1 cellular context compared by ENCODE assay signal in the genomic region with DNA sequence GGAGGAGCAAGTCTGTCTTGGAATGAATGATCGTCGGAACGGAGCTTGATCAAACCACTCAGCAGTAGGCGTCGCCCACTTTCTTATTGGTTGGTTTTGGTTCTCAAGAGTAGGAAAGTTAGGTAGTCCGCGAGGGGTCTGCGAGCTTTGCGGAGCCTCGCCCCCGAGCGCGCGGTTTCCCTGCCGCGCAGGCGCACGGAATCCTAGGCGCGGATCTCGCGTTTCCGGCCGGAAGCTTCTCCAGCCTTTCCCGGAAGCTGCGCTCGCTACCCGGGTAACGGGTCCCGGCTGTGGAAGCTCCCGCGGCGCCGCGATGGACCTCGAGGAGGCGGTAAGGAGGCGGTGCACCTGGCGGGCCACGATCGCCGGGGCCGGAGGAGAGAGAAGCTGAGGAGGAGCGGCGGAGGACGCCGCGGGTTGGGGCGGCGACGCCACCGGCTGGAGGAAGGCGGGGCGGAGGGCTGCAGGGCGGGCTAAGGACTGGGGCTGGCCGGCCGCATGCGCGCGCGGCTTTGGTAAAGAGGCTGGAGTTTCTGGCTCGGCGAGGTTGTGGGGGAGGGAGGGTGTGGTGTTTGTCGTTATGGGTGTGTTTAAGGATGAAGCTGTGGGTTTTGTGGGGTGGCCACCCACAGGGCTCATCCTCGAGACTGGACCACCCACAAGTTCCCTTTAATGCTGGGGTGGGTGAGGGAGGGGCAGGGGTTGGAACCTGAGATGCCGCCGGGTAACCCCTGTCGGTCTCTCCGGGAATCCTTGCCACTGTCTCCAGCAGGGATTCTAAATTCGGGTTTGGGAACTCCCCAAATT.
TF ChIP-seq lines count a peak whose summit lies in the region.

Gene TAF1B, plus strand, starts transcription at position 246 of the 807 bp plus-strand sequence. Its CDS starts 68 bp downstream, at position 314.

TF ChIP-seq in HepG2, 621 proteins besides CTCF, POLR2A, EP300 and RAD21 (continues in another document):
- TF ChIP-seq RFXANK (CRISPR knock-in tag; IDR thresholded peaks at IDR 0.05) = 0 out of 2 replicates have a peak, but pooled peaks have one; percentile 58
- peak; percentile 17; the same call in 1 of the 2 replicates for TF ChIP-seq PBX2 (CRISPR knock-in tag; IDR thresholded peaks at IDR 0.05)
- peak; percentile 93 for TF ChIP-seq POLR2AphosphoS5 (IDR thresholded peaks at IDR 0.05; ENCODE audit: low read depth, low read length)
- peak; percentile 53 for TF ChIP-seq ZNF333 (CRISPR knock-in tag; IDR thresholded peaks at IDR 0.05; ENCODE audit: borderline replicate concordance)
- TF ChIP-seq EED (CRISPR knock-in tag; IDR thresholded peaks at IDR 0.05) = peak; percentile 98
- TF ChIP-seq SP4 (CRISPR knock-in tag; IDR thresholded peaks at IDR 0.05) = peak; percentile 69
- no peak; the same call in 1 of the 2 replicates for TF ChIP-seq ZMYM3 (CRISPR knock-in tag; IDR thresholded peaks at IDR 0.05)
- TF ChIP-seq ZNF326 (CRISPR knock-in tag; IDR thresholded peaks at IDR 0.05; ENCODE audit: borderline replicate concordance) = no peak
- peak; percentile 99 for TF ChIP-seq ZNF44 (CRISPR knock-in tag; IDR thresholded peaks at IDR 0.05)
- TF ChIP-seq RCOR2 (CRISPR knock-in tag; IDR thresholded peaks at IDR 0.05) = 0 out of 2 replicates have a peak, but pooled peaks have one; percentile 12
- TF ChIP-seq SOX13 (IDR thresholded peaks at IDR 0.05) = no peak
- TF ChIP-seq SOX13 (CRISPR knock-in tag; conservative IDR thresholded peaks at IDR 0.05 in 1 of 2, IDR thresholded peaks at IDR 0.05 in 1 of 2) = peak in 1 of 2 experiments; percentile 45; a peak in 2 of 4 replicates
- TF ChIP-seq SMARCE1 (IDR thresholded peaks at IDR 0.05; ENCODE audit: borderline replicate concordance) = no peak
- TF ChIP-seq, protein P1, sequence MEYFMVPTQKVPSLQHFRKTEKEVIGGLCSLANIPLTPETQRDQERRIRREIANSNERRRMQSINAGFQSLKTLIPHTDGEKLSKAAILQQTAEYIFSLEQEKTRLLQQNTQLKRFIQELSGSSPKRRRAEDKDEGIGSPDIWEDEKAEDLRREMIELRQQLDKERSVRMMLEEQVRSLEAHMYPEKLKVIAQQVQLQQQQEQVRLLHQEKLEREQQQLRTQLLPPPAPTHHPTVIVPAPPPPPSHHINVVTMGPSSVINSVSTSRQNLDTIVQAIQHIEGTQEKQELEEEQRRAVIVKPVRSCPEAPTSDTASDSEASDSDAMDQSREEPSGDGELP (IDR thresholded peaks at IDR 0.05; ENCODE audit: borderline replicate concordance, low read depth) = peak; percentile 11; the same call in 1 of the 2 replicates
- peak; percentile 87 for TF ChIP-seq MEF2D (CRISPR knock-in tag; IDR thresholded peaks at IDR 0.05)
- no peak for TF ChIP-seq ZNF879 (CRISPR knock-in tag; IDR thresholded peaks at IDR 0.05)
- TF ChIP-seq MTF1 (CRISPR knock-in tag; IDR thresholded peaks at IDR 0.05) = no peak; the same call in 1 of the 2 replicates
- TF ChIP-seq ZNF552 (CRISPR knock-in tag; IDR thresholded peaks at IDR 0.05; ENCODE audit: borderline replicate concordance) = no peak; the same call in none of the 2 replicates
- TF ChIP-seq ZNF143 (CRISPR knock-in tag; IDR thresholded peaks at IDR 0.05) = peak; percentile 70
- TF ChIP-seq TEAD2 (CRISPR knock-in tag; IDR thresholded peaks at IDR 0.05) = 0 out of 2 replicates have a peak, but pooled peaks have one; percentile 73
- TF ChIP-seq MYPOP (CRISPR knock-in tag; IDR thresholded peaks at IDR 0.05) = peak; percentile 90
- TF ChIP-seq TBX3 (IDR thresholded peaks at IDR 0.05; ENCODE audit: borderline replicate concordance) = no peak; the same call in 1 of the 2 replicates
- no peak for TF ChIP-seq MBNL3 (CRISPR knock-in tag; conservative IDR thresholded peaks at IDR 0.05)
- no peak; the same call in 1 of the 2 replicates for TF ChIP-seq SIN3A (IDR thresholded peaks at IDR 0.05; ENCODE audit: borderline replicate concordance, low read depth, low read length)
- TF ChIP-seq KDM2A (CRISPR knock-in tag; IDR thresholded peaks at IDR 0.05; ENCODE audit: borderline replicate concordance, low read depth) = peak; percentile 94
- peak; percentile 98 for TF ChIP-seq NFATC3 (CRISPR knock-in tag; IDR thresholded peaks at IDR 0.05)
- TF ChIP-seq TIGD3 (CRISPR knock-in tag; IDR thresholded peaks at IDR 0.05; ENCODE audit: borderline replicate concordance) = peak; percentile 85; the same call in 1 of the 2 replicates
- no peak for TF ChIP-seq KDM1A (CRISPR knock-in tag; IDR thresholded peaks at IDR 0.05)
- peak; percentile 82 for TF ChIP-seq TARDBP (CRISPR knock-in tag; IDR thresholded peaks at IDR 0.05)
- peak; percentile 90 for TF ChIP-seq SATB2 (CRISPR knock-in tag; IDR thresholded peaks at IDR 0.05)
- no peak for TF ChIP-seq FOSL2 (CRISPR knock-in tag; IDR thresholded peaks at IDR 0.05)
- peak; percentile 89 for TF ChIP-seq ZBTB38 (CRISPR knock-in tag; IDR thresholded peaks at IDR 0.05)
- TF ChIP-seq SUZ12 (IDR thresholded peaks at IDR 0.05; ENCODE audit: low read depth, low read length) = no peak
- peak; percentile 50 for TF ChIP-seq FOXP4 (CRISPR knock-in tag; IDR thresholded peaks at IDR 0.05)
- no peak for TF ChIP-seq MAFG (CRISPR knock-in tag; IDR thresholded peaks at IDR 0.05)
- TF ChIP-seq ARNT2 (CRISPR knock-in tag; IDR thresholded peaks at IDR 0.05; ENCODE audit: low read depth) = peak; percentile 93
- TF ChIP-seq TCF7 (IDR thresholded peaks at IDR 0.05; ENCODE audit: low read depth) = no peak
- peak; percentile 16 for TF ChIP-seq BRD4 (CRISPR knock-in tag; IDR thresholded peaks at IDR 0.05)
- TF ChIP-seq, protein P2, sequence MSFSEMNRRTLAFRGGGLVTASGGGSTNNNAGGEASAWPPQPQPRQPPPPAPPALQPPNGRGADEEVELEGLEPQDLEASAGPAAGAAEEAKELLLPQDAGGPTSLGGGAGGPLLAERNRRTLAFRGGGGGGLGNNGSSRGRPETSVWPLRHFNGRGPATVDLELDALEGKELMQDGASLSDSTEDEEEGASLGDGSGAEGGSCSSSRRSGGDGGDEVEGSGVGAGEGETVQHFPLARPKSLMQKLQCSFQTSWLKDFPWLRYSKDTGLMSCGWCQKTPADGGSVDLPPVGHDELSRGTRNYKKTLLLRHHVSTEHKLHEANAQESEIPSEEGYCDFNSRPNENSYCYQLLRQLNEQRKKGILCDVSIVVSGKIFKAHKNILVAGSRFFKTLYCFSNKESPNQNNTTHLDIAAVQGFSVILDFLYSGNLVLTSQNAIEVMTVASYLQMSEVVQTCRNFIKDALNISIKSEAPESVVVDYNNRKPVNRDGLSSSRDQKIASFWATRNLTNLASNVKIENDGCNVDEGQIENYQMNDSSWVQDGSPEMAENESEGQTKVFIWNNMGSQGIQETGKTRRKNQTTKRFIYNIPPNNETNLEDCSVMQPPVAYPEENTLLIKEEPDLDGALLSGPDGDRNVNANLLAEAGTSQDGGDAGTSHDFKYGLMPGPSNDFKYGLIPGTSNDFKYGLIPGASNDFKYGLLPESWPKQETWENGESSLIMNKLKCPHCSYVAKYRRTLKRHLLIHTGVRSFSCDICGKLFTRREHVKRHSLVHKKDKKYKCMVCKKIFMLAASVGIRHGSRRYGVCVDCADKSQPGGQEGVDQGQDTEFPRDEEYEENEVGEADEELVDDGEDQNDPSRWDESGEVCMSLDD (CRISPR knock-in tag; IDR thresholded peaks at IDR 0.05; ENCODE audit: borderline replicate concordance) = peak; percentile 82
- TF ChIP-seq ZNF780A (CRISPR knock-in tag; IDR thresholded peaks at IDR 0.05) = no peak
- TF ChIP-seq POLR2G (IDR thresholded peaks at IDR 0.05; ENCODE audit: low read depth, low read length) = peak; percentile 98
- no peak for TF ChIP-seq SMAD1 (CRISPR knock-in tag; IDR thresholded peaks at IDR 0.05; ENCODE audit: borderline replicate concordance, low read depth)
- TF ChIP-seq HCFC1 (IDR thresholded peaks at IDR 0.05; ENCODE audit: low read depth, low read length) = peak; percentile 32; the same call in 1 of the 2 replicates
- TF ChIP-seq STAT5B (CRISPR knock-in tag; IDR thresholded peaks at IDR 0.05) = peak; percentile 76
- peak; percentile 87 for TF ChIP-seq CREB3 (CRISPR knock-in tag; IDR thresholded peaks at IDR 0.05)
- TF ChIP-seq ZFP36L2 (CRISPR knock-in tag; IDR thresholded peaks at IDR 0.05) = peak; percentile 43; the same call in 1 of the 2 replicates
- peak; percentile 71 for TF ChIP-seq ZNF777 (CRISPR knock-in tag; IDR thresholded peaks at IDR 0.05)
- 0 out of 2 replicates have a peak, but pooled peaks have one; percentile 37 for TF ChIP-seq ZIK1 (CRISPR knock-in tag; IDR thresholded peaks at IDR 0.05; ENCODE audit: borderline replicate concordance, low read depth)
- TF ChIP-seq NCOA2 (CRISPR knock-in tag; IDR thresholded peaks at IDR 0.05) = peak; percentile 50; the same call in 1 of the 2 replicates
- TF ChIP-seq ZNF160 (CRISPR knock-in tag; IDR thresholded peaks at IDR 0.05) = peak; percentile 96
- no peak for TF ChIP-seq ZNF513 (CRISPR knock-in tag; conservative IDR thresholded peaks at IDR 0.05)
- TF ChIP-seq ASH2L (IDR thresholded peaks at IDR 0.05; ENCODE audit: insufficient read length, low read depth, low read length) = peak; percentile 99
- TF ChIP-seq ZNF598 (CRISPR knock-in tag; IDR thresholded peaks at IDR 0.05; ENCODE audit: borderline replicate concordance) = peak; percentile 100
- TF ChIP-seq, protein P3, sequence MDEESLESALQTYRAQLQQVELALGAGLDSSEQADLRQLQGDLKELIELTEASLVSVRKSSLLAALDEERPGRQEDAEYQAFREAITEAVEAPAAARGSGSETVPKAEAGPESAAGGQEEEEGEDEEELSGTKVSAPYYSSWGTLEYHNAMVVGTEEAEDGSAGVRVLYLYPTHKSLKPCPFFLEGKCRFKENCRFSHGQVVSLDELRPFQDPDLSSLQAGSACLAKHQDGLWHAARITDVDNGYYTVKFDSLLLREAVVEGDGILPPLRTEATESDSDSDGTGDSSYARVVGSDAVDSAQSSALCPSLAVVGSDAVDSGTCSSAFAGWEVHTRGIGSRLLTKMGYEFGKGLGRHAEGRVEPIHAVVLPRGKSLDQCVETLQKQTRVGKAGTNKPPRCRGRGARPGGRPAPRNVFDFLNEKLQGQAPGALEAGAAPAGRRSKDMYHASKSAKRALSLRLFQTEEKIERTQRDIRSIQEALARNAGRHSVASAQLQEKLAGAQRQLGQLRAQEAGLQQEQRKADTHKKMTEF (CRISPR knock-in tag; IDR thresholded peaks at IDR 0.05) = peak; percentile 98
- peak; percentile 93 for TF ChIP-seq ZNF343 (CRISPR knock-in tag; IDR thresholded peaks at IDR 0.05)
- TF ChIP-seq NBN (conservative IDR thresholded peaks at IDR 0.05) = no peak
- peak; percentile 50; the same call in 1 of the 2 replicates for TF ChIP-seq ZBTB3 (CRISPR knock-in tag; IDR thresholded peaks at IDR 0.05; ENCODE audit: borderline replicate concordance, low read depth)
